Comparison of ENCODE assay signal across 9 cellular contexts in the genomic region with DNA sequence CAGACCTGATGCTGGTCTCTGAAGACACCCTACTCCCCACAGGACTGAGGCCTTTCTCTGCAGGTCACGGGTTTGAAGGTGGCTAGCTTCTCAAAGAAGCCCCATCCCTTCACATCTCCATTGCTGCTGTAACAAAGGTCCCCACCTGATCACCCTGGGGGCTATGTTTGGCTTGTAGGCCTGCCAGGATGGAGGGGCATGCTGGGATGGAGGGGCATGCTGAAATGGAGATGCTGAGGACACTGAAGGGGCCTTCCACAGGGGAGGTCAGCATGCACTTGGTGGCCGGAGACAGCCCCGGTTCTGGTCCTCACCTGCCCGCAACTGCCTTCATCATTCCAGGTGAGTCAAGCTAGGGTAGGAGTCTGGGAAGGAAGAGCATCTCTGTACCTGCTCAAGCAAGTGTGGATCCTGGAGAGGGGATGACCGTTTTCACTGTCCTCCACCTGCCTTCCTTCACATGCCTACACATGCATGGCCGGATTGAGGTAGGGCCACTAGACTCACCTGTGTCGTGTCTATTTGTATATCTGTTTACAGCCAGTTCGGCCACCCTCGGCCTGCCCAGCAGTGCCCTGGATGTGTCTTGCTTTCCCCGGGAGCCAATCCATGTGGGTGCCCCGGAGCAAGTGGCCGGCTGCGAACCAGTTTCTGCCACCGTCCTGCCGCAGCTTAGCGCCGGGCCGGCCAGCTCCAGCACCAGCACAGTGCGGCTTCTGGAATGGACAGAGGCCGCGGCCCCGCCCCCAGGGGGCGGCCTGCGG. TPM values are rescaled to one million over a fixed set of nuclear protein-coding genes. Genes with fewer than 3 reads are reported as not detected.
DNase-seq lines count a peak whose midpoint lies in the region; ATAC-seq, FAIRE-seq and TF ChIP-seq lines count a peak whose summit lies in the region.
"Had no signal": no experiment of that assay in that cellular context is flagged by ENCODE, and none has a peak within 500 bp of the region (broad histone marks: within the 10 kb centered on the region; RNA-seq: fewer than 3 reads in every experiment).

No MANE protein-coding gene starts in this region.

- no peak overlapping the region for H2BK15ac ChIP-seq in H1 (ENCODE audit: low read length)

- CTCF ChIA-PET in H1 (lab: Charles Lee; ENCODE audit: partially characterized antibody): no interaction called here

- no peak overlapping the region for H2BK5ac ChIP-seq in H1 (ENCODE audit: low read depth, low read length)

- H3K27me3 ChIP-seq in DOHH2 (ENCODE audit: control insufficient read depth, low read length) (peaks cover under 1% of the 10 kb centered on the region; the same call in 1 of the 2 replicates), HUES6 (ENCODE audit: control insufficient read depth, insufficient read depth, low read length) (no peaks in the 10 kb centered on the region), H1 (replicated peaks in 1 of 4; ENCODE audit: control insufficient read depth in 3 of 4, extremely low read depth in 1 of 4, insufficient read depth in 3 of 4, low read length in 3 of 4) (no peaks in the 10 kb centered on the region), neutrophil (peaks cover 11% of the 10 kb centered on the region)

- H3K36me3 ChIP-seq in DOHH2 (ENCODE audit: control insufficient read depth, low read length) (peaks cover 16% of the 10 kb centered on the region), HUES6 (ENCODE audit: control insufficient read depth, insufficient read depth, low read length) (peaks cover 3% of the 10 kb centered on the region), H1 (ENCODE audit: control insufficient read depth in 2 of 4, insufficient read depth in 4 of 4, low read length in 3 of 4) (peaks cover 0 to 5% (median 0%) of the 10 kb centered on the region in 4 experiments; a peak in 1 of 8 replicates), neutrophil (no peaks in the 10 kb centered on the region)

- POLR2A ChIA-PET in H1 (lab: Charles Lee; ENCODE audit: partially characterized antibody): interaction anchor here (0.9 to 3.9 kb wide), 6 partner anchors 16 to 165 kb away, joined by 3 to 29 read pairs (median 5); partner anchors contain the start of gene SRSF6

- H3K9me3 ChIP-seq in DOHH2 (ENCODE audit: control insufficient read depth, insufficient read depth, low read length) (no peaks in the 10 kb centered on the region), HUES6 (ENCODE audit: control insufficient read depth, insufficient read depth, low read depth, low read length) (no peaks in the 10 kb centered on the region), H1 (ENCODE audit: insufficient read depth in 2 of 2, low read depth in 1 of 2, low read length in 1 of 2) (no peaks in the 10 kb centered on the region), neutrophil (no peaks in the 10 kb centered on the region)

- peak in 1 of 2 experiments; percentile 40; a peak in 1 of 3 replicates for TF ChIP-seq POLR2A in H1 (IDR thresholded peaks at IDR 0.05; ENCODE audit: control extremely low read depth in 1 of 2, low read depth in 2 of 2, low read length in 2 of 2)

- peak overlapping the region; percentile 74 for H3K4me2 ChIP-seq in DOHH2 (ENCODE audit: low read length)
- peak overlapping the region; percentile 70 to 73 for H3K4me2 ChIP-seq in H1 (ENCODE audit: insufficient read depth in 1 of 2, low read depth in 2 of 2, low read length in 2 of 2)

- ATAC-seq in HG03432 (IDR thresholded peaks at IDR 0.05; ENCODE audit: unreplicated experiment): no peak

- H3K56ac ChIP-seq in H1 (replicated peaks; ENCODE audit: insufficient read length, low read depth, low read length): no peak overlapping the region

- no peak overlapping the region for H2AFZ ChIP-seq in H1 (ENCODE audit: low read length)

- in situ Hi-C loops in GM13976 (cut with MboI; ENCODE audit: low sequenced_read_pairs, unreplicated experiment): no loop called here

- peak overlapping the region; percentile 44; the same call in 1 of the 2 replicates for H2AK5ac ChIP-seq in H1 (ENCODE audit: low read depth, low read length)

- H3K23ac ChIP-seq in H1 (ENCODE audit: insufficient read length): no peak overlapping the region

- WGBS in H1 (ENCODE audit: extremely low coverage in 1 of 2, insufficient coverage in 1 of 2, insufficient read length in 1 of 2, insufficient replicate concordance in 2 of 2, low coverage in 1 of 2, low lambda C conversion rate in 2 of 2, missing lambda C conversion rate in 1 of 2), 2 experiments: 50% methylated on average over 24 of the region's 24 CpGs; no CpG with 5 or more reads in 1 of the 2 experiments

- FAIRE-seq in H1 (lab: Jason Lieb, UNC): no peak

- no peaks in the 10 kb centered on the region for H3F3A ChIP-seq in DOHH2 (ENCODE audit: control insufficient read depth, insufficient read depth)

- no peak overlapping the region for H2BK20ac ChIP-seq in H1 (ENCODE audit: low read length)

- no peak for TF ChIP-seq EP300 in H1 (IDR thresholded peaks at IDR 0.05; ENCODE audit: borderline replicate concordance in 1 of 2, low read depth in 2 of 2, low read length in 2 of 2)

- H3K18ac ChIP-seq in H1 (ENCODE audit: extremely low read depth, low read length): no peak overlapping the region

- H4K91ac ChIP-seq in H1 (replicated peaks; ENCODE audit: insufficient read length, low read length): no peak overlapping the region

- peak overlapping the region; percentile 59 for H3K9ac ChIP-seq in HUES6 (ENCODE audit: low read length)
- H3K9ac ChIP-seq in H1 (replicated peaks in 1 of 4; ENCODE audit: extremely low read depth in 1 of 4, low read depth in 3 of 4, low read length in 3 of 4): peak overlapping the region in 3 of 4 experiments; percentile 63 to 84 (median 66); a peak in 6 of 7 replicates

- H3K4me1 ChIP-seq in DOHH2 (ENCODE audit: control insufficient read depth, low read length) (peaks cover 22% of the 10 kb centered on the region), HUES6 (ENCODE audit: control insufficient read depth, insufficient read depth, low read length) (peaks cover 6% of the 10 kb centered on the region), H1 (replicated peaks in 1 of 4; ENCODE audit: control insufficient read depth in 3 of 4, insufficient read depth in 4 of 4, low read length in 3 of 4) (peaks cover 0 to 3% (median under 1%) of the 10 kb centered on the region in 4 experiments; a peak in 5 of 7 replicates), neutrophil (ENCODE audit: control insufficient read depth in 1 of 2, insufficient read depth in 1 of 2, low read depth in 1 of 2, low read length in 1 of 2) (peaks cover 16 to 18% of the 10 kb centered on the region in 2 experiments)

- no peak for TF ChIP-seq RAD21 in H1 (IDR thresholded peaks at IDR 0.05 in 1 of 2, conservative IDR thresholded peaks at IDR 0.05 in 1 of 2; ENCODE audit: low read depth in 2 of 2, low read length in 2 of 2)

- H2BK12ac ChIP-seq in H1 (ENCODE audit: low read depth, low read length): no peak overlapping the region

- no peak overlapping the region for H3K4ac ChIP-seq in H1 (replicated peaks; ENCODE audit: insufficient read length, low read depth, low read length)

- peaks cover 18% of the 10 kb centered on the region for H3K79me2 ChIP-seq in DOHH2 (ENCODE audit: control insufficient read depth, low read length)
- peaks cover 0 to 14% of the 10 kb centered on the region in 2 experiments; a peak in 1 of 4 replicates for H3K79me2 ChIP-seq in H1 (ENCODE audit: control insufficient read depth in 1 of 2, insufficient read depth in 2 of 2, low read length in 2 of 2)

- H4K20me1 ChIP-seq in DOHH2 (ENCODE audit: control insufficient read depth, insufficient read depth, low read depth, low read length): no peaks in the 10 kb centered on the region
- H4K20me1 ChIP-seq in H1 (replicated peaks in 1 of 2; ENCODE audit: control insufficient read depth in 1 of 2, insufficient read depth in 2 of 2, low read length in 2 of 2): no peaks in the 10 kb centered on the region

- no peaks in the 10 kb centered on the region for H3K9me2 ChIP-seq in DOHH2 (replicated peaks; ENCODE audit: control insufficient read depth, low read length)

- no peak overlapping the region for H4K5ac ChIP-seq in H1 (ENCODE audit: insufficient read length, low read depth, low read length)

- H3K79me1 ChIP-seq in H1 (ENCODE audit: low read depth, low read length): no peaks in the 10 kb centered on the region

- no peak overlapping the region for H3K27ac ChIP-seq in DOHH2 (ENCODE audit: low read depth, low read length)
- H3K27ac ChIP-seq in HUES6 (ENCODE audit: low read depth, low read length): no peak overlapping the region
- H3K27ac ChIP-seq in H1 (ENCODE audit: low read depth, low read length): 0 out of 2 replicates have a peak overlapping the region, but pooled peaks have one; percentile 12
- H3K27ac ChIP-seq in neutrophil: peak overlapping the region; percentile 76

- H4K8ac ChIP-seq in H1 (ENCODE audit: extremely low read depth, insufficient read depth, low read length): peak overlapping the region; percentile 85

- H3K4me3 ChIP-seq in DOHH2 (ENCODE audit: low read length) (peak overlapping the region; percentile 78), HUES6 (ENCODE audit: low read depth, low read length) (peak overlapping the region; percentile 69), H1 (ENCODE audit: extremely low read depth in 1 of 4, insufficient read depth in 2 of 4, low read depth in 3 of 4, low read length in 4 of 4) (peak overlapping the region; percentile 52 to 60 (median 57)), neutrophil (ENCODE audit: low read depth in 1 of 2, low read length in 1 of 2) (peak overlapping the region; percentile 74 to 77)

- H3K14ac ChIP-seq in H1 (ENCODE audit: insufficient read length): no peak overlapping the region

- H2BK120ac ChIP-seq in H1 (replicated peaks; ENCODE audit: low read depth, low read length): no peak overlapping the region

- no peak for TF ChIP-seq CTCF in DOHH2 (IDR thresholded peaks at IDR 0.05; ENCODE audit: low read depth, low read length, poor library complexity, severe bottlenecking)
- no peak for TF ChIP-seq CTCF in H1 (IDR thresholded peaks at IDR 0.05; ENCODE audit: control extremely low read depth in 1 of 3, insufficient read depth in 1 of 3, low read depth in 1 of 3, low read length in 3 of 3)
- no peak for TF ChIP-seq CTCF in neutrophil (IDR thresholded peaks at IDR 0.05)
- no peak for TF ChIP-seq CTCF in GM13976 (IDR thresholded peaks at IDR 0.05; ENCODE audit: borderline replicate concordance, control extremely low read depth, extremely low read depth, insufficient read depth, missing control alignments)

- DNase-seq in H1 (ENCODE audit: low read depth in 1 of 2, low spot score in 2 of 2) (no peak), NCI-H2107 treated with DMSO at 0.1 percent for 48 hours (lab: John Stamatoyannopoulos, UW; ENCODE audit: unreplicated experiment) (no peak), GM13976 (ENCODE audit: low spot score) (no peak), cortex of kidney (lab: John Stamatoyannopoulos, UW) (no peak)

- 0 out of 2 replicates have a peak, but pooled peaks cover 5% of the 10 kb centered on the region for H3K23me2 ChIP-seq in H1 (ENCODE audit: low read depth, low read length)

RNA-seq across cellular contexts. Expression of gene L3MBTL1, which starts 6.0 kb away (rescaled TPM):
- 13.6 and 17.0 TPM in 2 replicates for total RNA-seq in H1 (2021; fragmentation: NEBNext Ultra II Directional; extraction: Animal tissue kit (Norgen Biotek cat#: 25700))
- 11.9 and 17.2 TPM in 2 replicates for polyA plus RNA-seq in H1 (2011; rRNA removed)
- polyA plus RNA-seq in H1 (2011; cell fraction: cytosol; rRNA removed): 23.0 TPM
- polyA plus RNA-seq in H1 (2011; cell fraction: nucleus; rRNA removed): 111 TPM
- 11.1 to 14.6 TPM (median 11.9 TPM) in 4 replicates for polyA plus RNA-seq in H1 (2012, experiment 1 of 2)
- 3.3 TPM for polyA plus RNA-seq in H1 (2012, experiment 2 of 2)
- polyA plus RNA-seq in H1 (2013, experiment 1 of 2): 7.3 TPM
- polyA plus RNA-seq in H1 (2013, experiment 2 of 2): 5.9 TPM
- polyA minus RNA-seq in H1 (2011; rRNA and poly(A)+ RNA removed): 21.8 and 22.1 TPM in 2 replicates
- 12.0 TPM for polyA minus RNA-seq in H1 (2011; cell fraction: cytosol; rRNA and poly(A)+ RNA removed)
- 46.1 TPM for polyA minus RNA-seq in H1 (2011; cell fraction: nucleus; rRNA and poly(A)+ RNA removed)

RNA-seq across cellular contexts. Expression of gene SGK2, which starts 45.3 kb away (rescaled TPM):
- 0.23 TPM in 1 of 2 replicates, not detected in the other for total RNA-seq in H1 (2021; fragmentation: NEBNext Ultra II Directional; extraction: Animal tissue kit (Norgen Biotek cat#: 25700))
- 0.21 and 0.58 TPM in 2 replicates for polyA plus RNA-seq in H1 (2011; rRNA removed)
- polyA plus RNA-seq in H1 (2011; cell fraction: cytosol; rRNA removed): 0.49 TPM
- polyA plus RNA-seq in H1 (2011; cell fraction: nucleus; rRNA removed): 3.7 TPM
- polyA plus RNA-seq in H1 (2012, experiment 1 of 2): 0.31 to 1.0 TPM (median 0.66 TPM) in 4 replicates
- polyA plus RNA-seq in H1 (2012, experiment 2 of 2): 0.09 TPM
- polyA plus RNA-seq in H1 (2013, experiment 1 of 2): 0.18 TPM
- 0.18 TPM for polyA plus RNA-seq in H1 (2013, experiment 2 of 2)
- polyA minus RNA-seq in H1 (2011; rRNA and poly(A)+ RNA removed): 0.83 and 1.5 TPM in 2 replicates
- not detected for polyA minus RNA-seq in H1 (2011; cell fraction: cytosol; rRNA and poly(A)+ RNA removed)
- polyA minus RNA-seq in H1 (2011; cell fraction: nucleus; rRNA and poly(A)+ RNA removed): 0.80 TPM
- total RNA-seq: LHCN-M2 had no signal

RNA-seq across cellular contexts. Expression of gene SRSF6, which starts 55.8 kb away (rescaled TPM):
- total RNA-seq in H1 (2021; fragmentation: NEBNext Ultra II Directional; extraction: Animal tissue kit (Norgen Biotek cat#: 25700)): 165 and 171 TPM in 2 replicates
- 38.5 and 48.0 TPM in 2 replicates for polyA plus RNA-seq in H1 (2011; rRNA removed)
- 85.2 TPM for polyA plus RNA-seq in H1 (2011; cell fraction: cytosol; rRNA removed)
- polyA plus RNA-seq in H1 (2011; cell fraction: nucleus; rRNA removed): 72.6 TPM
- 94.8 to 126 TPM (median 106 TPM) in 4 replicates for polyA plus RNA-seq in H1 (2012, experiment 1 of 2)
- polyA plus RNA-seq in H1 (2012, experiment 2 of 2): 25.7 TPM
- 103 TPM for polyA plus RNA-seq in H1 (2013, experiment 1 of 2)
- 96.2 TPM for polyA plus RNA-seq in H1 (2013, experiment 2 of 2)
- polyA minus RNA-seq in H1 (2011; rRNA and poly(A)+ RNA removed): 103 and 125 TPM in 2 replicates
- 75.4 TPM for polyA minus RNA-seq in H1 (2011; cell fraction: cytosol; rRNA and poly(A)+ RNA removed)
- 91.8 TPM for polyA minus RNA-seq in H1 (2011; cell fraction: nucleus; rRNA and poly(A)+ RNA removed)

Comparison
In these comparisons a context has a peak if more than half of its experiments do, and no peak if none do; other contexts are left out.
1. H3K27ac ChIP-seq: peak in H1 (single experiment) and neutrophil (single experiment); none in DOHH2 (single experiment) and HUES6 (single experiment).
2. Peak in every context shown above with its lines, with median percentiles within 50 percentile points of each other: H3K4me3 ChIP-seq.